ENCODE assay signal across 2 cellular contexts in the genomic region with DNA sequence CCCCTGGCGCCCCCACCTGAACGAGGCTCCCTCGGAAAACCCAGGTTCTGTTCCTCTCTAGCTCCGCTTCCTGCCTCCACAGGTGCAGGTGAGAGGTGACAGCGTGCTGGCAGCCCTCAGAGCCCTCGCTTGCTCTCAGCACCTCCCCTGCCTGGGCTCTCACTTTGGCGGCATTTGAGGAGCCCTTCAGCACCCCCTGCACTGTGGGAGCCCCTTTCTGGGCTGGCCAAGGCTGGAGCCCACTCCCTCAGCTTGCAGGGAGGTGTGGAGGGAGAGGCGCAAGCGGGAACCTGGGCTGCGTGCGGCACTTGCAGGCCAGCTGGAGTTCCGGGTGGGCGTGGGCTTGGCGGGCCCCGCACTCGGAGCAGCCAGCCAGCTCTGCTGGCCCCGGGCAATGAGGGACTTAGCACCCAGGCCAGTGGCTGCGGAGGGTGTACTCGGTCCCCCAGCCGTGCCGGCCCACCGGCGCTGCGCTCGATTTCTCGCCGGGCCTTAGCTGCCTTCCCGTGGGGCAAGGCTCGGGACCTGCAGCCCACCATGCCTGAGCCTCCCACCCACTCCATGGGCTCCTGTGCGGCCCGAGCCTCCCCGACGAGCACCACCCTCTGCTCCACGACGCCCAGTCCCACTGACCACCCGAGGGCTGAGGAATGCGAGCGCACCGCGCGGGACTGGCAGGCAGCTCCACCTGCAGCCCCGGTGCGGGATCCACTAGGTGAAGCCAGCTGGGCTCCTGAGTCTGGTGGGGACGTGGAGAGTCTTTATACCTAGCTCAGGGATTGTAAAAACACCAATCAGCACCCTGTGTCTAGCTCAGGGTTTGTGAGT. TPM values are rescaled to one million over a fixed set of nuclear protein-coding genes. Genes with fewer than 3 reads are reported as not detected.
"Had no signal": no experiment of that assay in that cellular context is flagged by ENCODE, and none has a peak within 500 bp of the region (broad histone marks: within the 10 kb centered on the region; RNA-seq: fewer than 3 reads in every experiment).

No MANE protein-coding gene starts in this region.

RNA-seq across cellular contexts. Expression of a gene that starts 57.2 kb away (rescaled TPM):
- total RNA-seq: activated CD8-positive, alpha-beta T cell treated with anti-CD3 and anti-CD28 coated beads, Interleukin-2, amount 10 ng/mL, durations not matched to agents 7 days and 5 days; T-helper 1 cell treated with Interleukin-12 subunit alpha and Interleukin-12 subunit beta and Interleukin-4 antibody, amounts not matched to agents 30 ng/mL and 1 ng/mL, for 36 hours had no signal
